ENCODE assay signal across 1 cellular context in the genomic region with DNA sequence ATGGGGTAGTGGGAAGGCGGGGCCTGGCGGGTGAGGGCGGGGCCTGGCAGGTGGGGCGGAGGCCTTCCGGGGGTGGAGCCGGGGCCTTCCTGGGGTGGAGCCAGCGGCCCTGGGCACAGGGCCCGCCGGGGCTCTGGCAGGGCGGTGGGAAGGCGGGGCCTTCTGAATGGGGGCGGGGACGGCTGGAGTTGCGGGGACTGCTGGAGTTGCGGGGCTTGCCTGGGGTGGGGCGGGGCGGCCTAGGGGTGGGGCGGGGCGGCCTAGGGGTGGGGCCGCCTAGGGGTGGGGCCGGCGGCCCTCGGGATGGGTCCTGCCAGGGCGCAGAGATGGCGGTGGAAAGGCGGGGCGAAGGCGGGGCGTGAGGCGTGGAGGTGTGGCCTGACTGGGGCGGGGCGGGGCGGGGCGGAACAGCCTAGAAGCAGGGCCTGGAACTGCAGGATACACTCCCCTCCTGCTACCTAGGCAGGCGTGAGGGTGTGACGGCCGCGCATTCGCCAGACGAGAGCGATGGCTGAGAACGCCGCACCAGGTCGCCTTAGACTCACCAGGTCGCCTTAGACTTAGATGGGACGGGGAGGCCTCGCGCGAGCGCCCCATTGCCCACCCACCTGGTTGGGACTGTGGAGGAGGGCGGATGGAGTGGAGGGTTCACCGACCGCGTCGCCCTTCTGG.
TF ChIP-seq lines count a peak whose summit lies in the region.

No MANE protein-coding gene starts in this region.

TF ChIP-seq in K562, 482 proteins besides CTCF, POLR2A, EP300 and RAD21 (continued from another document and continues in another):
- no peak for TF ChIP-seq ELK3 (CRISPR knock-in tag; IDR thresholded peaks at IDR 0.05)
- peak; percentile 89 for TF ChIP-seq MBD2 (IDR thresholded peaks at IDR 0.05; ENCODE audit: borderline replicate concordance, low read depth)
- no peak for TF ChIP-seq PHTF2 (CRISPR knock-in tag; IDR thresholded peaks at IDR 0.05)
- TF ChIP-seq MECOM (CRISPR knock-in tag; IDR thresholded peaks at IDR 0.05), result no peak
- TF ChIP-seq SOX6 (IDR thresholded peaks at IDR 0.05), result no peak
- no peak for TF ChIP-seq ELK1 (CRISPR knock-in tag; IDR thresholded peaks at IDR 0.05)
- TF ChIP-seq, protein P1, sequence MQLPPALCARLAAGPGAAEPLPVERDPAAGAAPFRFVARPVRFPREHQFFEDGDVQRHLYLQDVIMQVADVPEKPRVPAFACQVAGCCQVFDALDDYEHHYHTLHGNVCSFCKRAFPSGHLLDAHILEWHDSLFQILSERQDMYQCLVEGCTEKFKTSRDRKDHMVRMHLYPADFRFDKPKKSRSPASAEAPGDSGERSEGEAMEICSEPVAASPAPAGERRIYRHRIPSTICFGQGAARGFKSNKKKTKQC (CRISPR knock-in tag; IDR thresholded peaks at IDR 0.05), result no peak
- TF ChIP-seq ZNF146 (CRISPR knock-in tag; IDR thresholded peaks at IDR 0.05; ENCODE audit: unreplicated experiment), result no peak
- TF ChIP-seq SRF (CRISPR knock-in tag; IDR thresholded peaks at IDR 0.05), result no peak
- TF ChIP-seq FOS (IDR thresholded peaks at IDR 0.05; ENCODE audit: extremely low read depth, insufficient read length), result no peak
- TF ChIP-seq MED1 (CRISPR knock-in tag; IDR thresholded peaks at IDR 0.05; ENCODE audit: borderline replicate concordance), result no peak
- peak; percentile 56 for TF ChIP-seq SAP30 (IDR thresholded peaks at IDR 0.05; ENCODE audit: borderline replicate concordance, insufficient read depth, low read depth, low read length, poor library complexity, severe bottlenecking)
- TF ChIP-seq CXXC5 (CRISPR knock-in tag; IDR thresholded peaks at IDR 0.05), result peak; percentile 47
- no peak for TF ChIP-seq HSF4 (CRISPR knock-in tag; IDR thresholded peaks at IDR 0.05; ENCODE audit: borderline replicate concordance)
- no peak for TF ChIP-seq RHOXF2B (CRISPR knock-in tag; conservative IDR thresholded peaks at IDR 0.05)
- TF ChIP-seq RFX5 (IDR thresholded peaks at IDR 0.05; ENCODE audit: low read depth, low read length), result no peak
- TF ChIP-seq, protein P2, sequence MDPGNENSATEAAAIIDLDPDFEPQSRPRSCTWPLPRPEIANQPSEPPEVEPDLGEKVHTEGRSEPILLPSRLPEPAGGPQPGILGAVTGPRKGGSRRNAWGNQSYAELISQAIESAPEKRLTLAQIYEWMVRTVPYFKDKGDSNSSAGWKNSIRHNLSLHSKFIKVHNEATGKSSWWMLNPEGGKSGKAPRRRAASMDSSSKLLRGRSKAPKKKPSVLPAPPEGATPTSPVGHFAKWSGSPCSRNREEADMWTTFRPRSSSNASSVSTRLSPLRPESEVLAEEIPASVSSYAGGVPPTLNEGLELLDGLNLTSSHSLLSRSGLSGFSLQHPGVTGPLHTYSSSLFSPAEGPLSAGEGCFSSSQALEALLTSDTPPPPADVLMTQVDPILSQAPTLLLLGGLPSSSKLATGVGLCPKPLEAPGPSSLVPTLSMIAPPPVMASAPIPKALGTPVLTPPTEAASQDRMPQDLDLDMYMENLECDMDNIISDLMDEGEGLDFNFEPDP (CRISPR knock-in tag; IDR thresholded peaks at IDR 0.05), result no peak
- no peak for TF ChIP-seq EZH2 (IDR thresholded peaks at IDR 0.05; ENCODE audit: borderline replicate concordance, low read depth, low read length)
- TF ChIP-seq KDM4B (IDR thresholded peaks at IDR 0.05; ENCODE audit: borderline replicate concordance in 2 of 2, low read depth in 1 of 2), result no peak
- TF ChIP-seq ZBTB26 (CRISPR knock-in tag; IDR thresholded peaks at IDR 0.05), result no peak
- TF ChIP-seq ZNF212 (CRISPR knock-in tag; IDR thresholded peaks at IDR 0.05), result no peak
- no peak for TF ChIP-seq ZC3H8 (IDR thresholded peaks at IDR 0.05)
- TF ChIP-seq GABPB2 (CRISPR knock-in tag; conservative IDR thresholded peaks at IDR 0.05), result no peak
- TF ChIP-seq TFAM (CRISPR knock-in tag; conservative IDR thresholded peaks at IDR 0.05), result no peak
- peak; percentile 56; the same call in 1 of the 2 replicates for TF ChIP-seq POLR2AphosphoS5 (IDR thresholded peaks at IDR 0.05; ENCODE audit: control insufficient read depth, insufficient read depth, low read depth, low read length)
- no peak for TF ChIP-seq ZNF589 (CRISPR knock-in tag; IDR thresholded peaks at IDR 0.05; ENCODE audit: low read depth)
- peak; percentile 85 for TF ChIP-seq CCNT2 (IDR thresholded peaks at IDR 0.05; ENCODE audit: borderline replicate concordance, extremely low read depth, insufficient read length, low read depth, low read length)
- TF ChIP-seq UBTF (IDR thresholded peaks at IDR 0.05; ENCODE audit: borderline replicate concordance in 1 of 2, low read depth in 2 of 2, low read length in 2 of 2), result peak in 1 of 2 experiments; percentile 60; a peak in 1 of 4 replicates
- no peak for TF ChIP-seq GATAD2A (IDR thresholded peaks at IDR 0.05)
- no peak for TF ChIP-seq MTF1 (CRISPR knock-in tag; IDR thresholded peaks at IDR 0.05; ENCODE audit: borderline replicate concordance)
- no peak for TF ChIP-seq RBM39 (optimal IDR thresholded peaks at IDR 0.05; ENCODE audit: low read depth, low read length)
- peak; percentile 38 for TF ChIP-seq POLR2B (IDR thresholded peaks at IDR 0.05; ENCODE audit: low read depth, partially characterized antibody)
- TF ChIP-seq SIX5 (IDR thresholded peaks at IDR 0.05; ENCODE audit: borderline replicate concordance in 1 of 2, insufficient read depth in 1 of 2, low read depth in 1 of 2, low read length in 2 of 2), result no peak
- TF ChIP-seq ZEB2 (IDR thresholded peaks at IDR 0.05), result no peak
- TF ChIP-seq SMARCA5 (IDR thresholded peaks at IDR 0.05), result no peak
- TF ChIP-seq ARID2 (IDR thresholded peaks at IDR 0.05), result no peak
- TF ChIP-seq BRD9 (IDR thresholded peaks at IDR 0.05; ENCODE audit: low read depth, partially characterized antibody), result no peak
- no peak for TF ChIP-seq HIVEP1 (CRISPR knock-in tag; IDR thresholded peaks at IDR 0.05)
- TF ChIP-seq KDM5B (IDR thresholded peaks at IDR 0.05; ENCODE audit: insufficient replicate concordance, low read depth, low read length), result peak; percentile 81
- 0 out of 2 replicates have a peak, but pooled peaks have one; percentile 26 for TF ChIP-seq NR2C2 (CRISPR knock-in tag; IDR thresholded peaks at IDR 0.05)
- no peak for TF ChIP-seq NR2C2 (tag; IDR thresholded peaks at IDR 0.05)
- no peak for TF ChIP-seq PURB (CRISPR knock-in tag; IDR thresholded peaks at IDR 0.05; ENCODE audit: low read depth)
- TF ChIP-seq ESRRA (IDR thresholded peaks at IDR 0.05; ENCODE audit: borderline replicate concordance, low read depth), result 0 out of 2 replicates have a peak, but pooled peaks have one; percentile 25
- no peak for TF ChIP-seq BCOR (IDR thresholded peaks at IDR 0.05)
- peak; percentile 44 for TF ChIP-seq PCBP1 (IDR thresholded peaks at IDR 0.05; ENCODE audit: low read depth, low read length, poor library complexity, severe bottlenecking)
- TF ChIP-seq, protein P3, sequence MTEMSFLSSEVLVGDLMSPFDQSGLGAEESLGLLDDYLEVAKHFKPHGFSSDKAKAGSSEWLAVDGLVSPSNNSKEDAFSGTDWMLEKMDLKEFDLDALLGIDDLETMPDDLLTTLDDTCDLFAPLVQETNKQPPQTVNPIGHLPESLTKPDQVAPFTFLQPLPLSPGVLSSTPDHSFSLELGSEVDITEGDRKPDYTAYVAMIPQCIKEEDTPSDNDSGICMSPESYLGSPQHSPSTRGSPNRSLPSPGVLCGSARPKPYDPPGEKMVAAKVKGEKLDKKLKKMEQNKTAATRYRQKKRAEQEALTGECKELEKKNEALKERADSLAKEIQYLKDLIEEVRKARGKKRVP (CRISPR knock-in tag; IDR thresholded peaks at IDR 0.05), result no peak
- no peak for TF ChIP-seq ZBTB11 (CRISPR knock-in tag; IDR thresholded peaks at IDR 0.05)
- TF ChIP-seq KLF16 (IDR thresholded peaks at IDR 0.05), result no peak
- no peak for TF ChIP-seq FOXJ2 (tag; IDR thresholded peaks at IDR 0.05)
- no peak for TF ChIP-seq MXI1 (IDR thresholded peaks at IDR 0.05; ENCODE audit: low read depth, low read length)
- TF ChIP-seq ZNF512 (tag; IDR thresholded peaks at IDR 0.05), result no peak
- peak; percentile 60 for TF ChIP-seq ZBTB9 (CRISPR knock-in tag; IDR thresholded peaks at IDR 0.05)
